Comparison of ENCODE assay signal across 8 cellular contexts in the genomic region with DNA sequence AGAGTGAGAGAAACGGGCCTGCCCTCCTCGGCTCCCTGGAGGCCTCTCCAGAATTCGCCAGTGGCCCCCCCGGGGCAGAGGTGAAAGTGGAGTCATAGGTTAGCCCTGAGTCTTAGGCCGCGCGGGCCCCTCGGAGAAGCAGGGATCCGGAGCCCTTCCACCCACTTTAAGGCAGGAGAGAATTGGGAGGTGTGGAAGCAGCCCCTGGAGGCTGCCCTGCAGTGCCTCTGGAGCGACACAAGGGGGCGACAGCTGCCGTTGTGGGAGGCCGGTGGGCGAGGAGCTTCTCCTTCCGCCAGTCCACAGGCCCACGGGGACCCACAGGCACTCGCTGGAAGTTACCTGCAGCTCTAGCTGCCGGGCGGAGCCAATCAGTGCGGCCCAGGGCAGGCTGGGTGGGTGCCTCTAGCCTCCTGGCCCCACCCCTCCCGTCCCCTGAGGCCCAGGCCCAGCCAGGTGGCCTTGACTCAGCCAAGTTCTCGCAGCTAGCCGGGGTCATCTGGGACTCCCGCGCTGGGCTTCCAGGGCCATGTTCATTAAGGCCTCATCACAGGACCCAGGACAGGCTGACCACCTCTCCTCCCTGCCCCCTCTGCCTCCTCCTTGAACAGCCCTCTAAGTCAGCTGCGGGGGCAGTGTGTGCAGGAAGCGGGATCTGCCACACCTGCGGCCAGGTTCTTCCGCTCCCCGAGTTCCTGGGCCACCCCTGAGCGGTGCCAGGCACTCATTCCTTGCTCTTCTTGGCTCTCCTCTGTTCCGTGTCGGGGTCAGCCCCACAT. TPM values are rescaled to one million over a fixed set of nuclear protein-coding genes. Genes with fewer than 3 reads are reported as not detected.
A peak's percentile ranks its signal among the peaks of the same experiment; 100 is the strongest.
DNase-seq lines count a peak whose midpoint lies in the region; ATAC-seq, FAIRE-seq and TF ChIP-seq lines count a peak whose summit lies in the region.

No MANE protein-coding gene starts in this region.

- TF ChIP-seq CTCF in D721Med (IDR thresholded peaks at IDR 0.05; ENCODE audit: insufficient read depth, missing control alignments) (peak; percentile 58), osteocyte (IDR thresholded peaks at IDR 0.05) (peak; percentile 87), upper lobe of left lung (IDR thresholded peaks at IDR 0.05) (peak; percentile 69 to 88 (median 86))

- 61 to 81% methylated on average over 8 to 25 of the region's 33 CpGs for WGBS in upper lobe of left lung, 2 donors

- ATAC-seq in esophagus mucosa (peak; percentile 50), upper lobe of left lung (ENCODE audit: low FRiP score in 2 of 2) (no peak), left colon (no peak)

- H3K9me3 Mint-ChIP-seq in osteocyte (ENCODE audit: unreplicated experiment) = no peaks in the 10 kb centered on the region

- intact Hi-C loops in left colon (cut with DNase I, micrococcal nuclease) = no loop called here

- H3K4me3 ChIP-seq in upper lobe of left lung = peak overlapping the region in 1 of 4 donors; percentile 0

- H3K9me3 ChIP-seq in upper lobe of left lung = no peaks in the 10 kb centered on the region

- DNase-seq in D721Med (ENCODE audit: insufficient read length, low spot score) (no peak), NCI-H526 (lab: John Stamatoyannopoulos, UW) (peak; percentile 81 to 95), osteocyte (ENCODE audit: extremely low spot score, unreplicated experiment) (no peak), upper lobe of left lung (peak in 1 of 2 donors; percentile 78), left colon (no peak), NCI-H2029 (lab: John Stamatoyannopoulos, UW) (no peak)
- DNase-seq in activated T-cell treated with anti-CD3 and anti-CD28 coated beads, Interleukin-2, amount 50 U/mL, for 1 hour = peak; percentile 82

- no peak overlapping the region for H3K4me3 Mint-ChIP-seq in osteocyte (ENCODE audit: unreplicated experiment)

- H3K36me3 Mint-ChIP-seq in osteocyte (ENCODE audit: unreplicated experiment) = peaks cover 7% of the 10 kb centered on the region

- peak overlapping the region in 3 of 4 donors; percentile 35 to 60 (median 48) for H3K27ac ChIP-seq in upper lobe of left lung

- no peak for FAIRE-seq in D721Med (lab: Jason Lieb, UNC)

- no peak for TF ChIP-seq POLR2A in upper lobe of left lung (IDR thresholded peaks at IDR 0.05)

- H3K27ac Mint-ChIP-seq in osteocyte (ENCODE audit: unreplicated experiment) = peak overlapping the region; percentile 31

- TF ChIP-seq EP300 in upper lobe of left lung (IDR thresholded peaks at IDR 0.05) = no peak

- no peaks in the 10 kb centered on the region for H3K27me3 Mint-ChIP-seq in osteocyte (ENCODE audit: unreplicated experiment)

- peaks cover 49 to 76% (median 60%) of the 10 kb centered on the region in 4 donors for H3K4me1 ChIP-seq in upper lobe of left lung

- H3K36me3 ChIP-seq in upper lobe of left lung = peaks cover 0 to 18% (median 6%) of the 10 kb centered on the region in 4 donors

- H3K4me1 Mint-ChIP-seq in osteocyte (ENCODE audit: unreplicated experiment) = peaks cover 36% of the 10 kb centered on the region

- H3K27me3 ChIP-seq in upper lobe of left lung = no peaks in the 10 kb centered on the region

RNA-seq across cellular contexts. Expression of gene DGKZ, which starts 5.0 kb away (rescaled TPM):
- total RNA-seq in esophagus mucosa (31.4 TPM), osteocyte (48.6 and 49.9 TPM in 2 replicates), upper lobe of left lung (100 to 1,000 TPM in 2 of 6 donors, 10 to 100 TPM in 4; 55.1 to 145 (median 65.5) TPM), left colon (10 to 100 TPM; 44.9 to 47.9 TPM)

RNA-seq across cellular contexts. Expression of gene MDK, which starts 29.2 kb away (rescaled TPM):
- total RNA-seq in esophagus mucosa = 40.9 TPM
- total RNA-seq in osteocyte = 163 and 171 TPM in 2 replicates
- total RNA-seq in upper lobe of left lung = 10 to 100 TPM in 5 of 6 donors, not detected in 1; 14.3 to 44.8 (median 34.1) TPM
- 100 to 1,000 TPM; 136 to 195 TPM for total RNA-seq in left colon

RNA-seq across cellular contexts. Expression of gene CHRM4, which starts 39.3 kb away (rescaled TPM):
- total RNA-seq in esophagus mucosa (0.12 TPM), osteocyte (0.21 TPM in 1 of 2 replicates, not detected in the other), upper lobe of left lung (1 to 10 TPM in 1 of 6 donors, under 1 TPM in 3, not detected in 2; 0.34 to 1.4 (median 0.53) TPM), left colon (1 to 10 TPM in 1 of 2 donors, under 1 TPM in 1; 0.67 to 3.1 TPM)

Comparison
In these comparisons a context has a peak if more than half of its experiments do, and no peak if none do; other contexts are left out.
1. DNase-seq: peak in NCI-H526 (2 of 2) and activated T-cell treated with anti-CD3 and anti-CD28 coated beads, Interleukin-2, amount 50 U/mL, for 1 hour (single experiment); none in D721Med (single experiment), osteocyte (single experiment), left colon (0 of 2) and NCI-H2029 (single experiment).
2. Peak in every context shown above with its lines, with median percentiles within 50 percentile points of each other: CTCF ChIP-seq.